ENCODE assay signal across 1 cellular context in the genomic region with DNA sequence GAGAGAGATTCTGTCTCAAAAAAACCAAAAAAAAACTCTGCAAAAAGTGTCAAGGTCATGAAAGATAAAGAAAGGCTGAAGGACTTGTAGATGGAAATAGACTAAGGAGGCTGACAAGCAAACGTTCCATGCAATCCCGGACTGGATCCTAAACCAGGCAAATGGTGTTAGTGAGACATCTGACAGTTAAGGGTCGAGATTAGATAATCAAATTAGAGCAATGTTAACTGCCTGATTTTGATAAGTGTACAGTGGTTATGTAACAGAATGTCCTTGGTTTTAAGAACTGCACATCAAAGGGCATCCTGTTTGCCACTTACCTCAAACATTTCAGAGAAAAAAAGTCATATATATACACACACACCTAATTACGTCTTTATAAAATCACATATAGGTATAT.
TF ChIP-seq lines count a peak whose summit lies in the region.

No MANE protein-coding gene starts in this region.

TF ChIP-seq in K562, 482 proteins besides CTCF, POLR2A, EP300 and RAD21:
- TF ChIP-seq REST (CRISPR knock-in tag; IDR thresholded peaks at IDR 0.05; ENCODE audit: low read depth), result no peak
- no peak for TF ChIP-seq ZBTB40 (IDR thresholded peaks at IDR 0.05)
- TF ChIP-seq ZBTB40 (CRISPR knock-in tag; IDR thresholded peaks at IDR 0.05), result no peak
- no peak for TF ChIP-seq HNRNPLL (IDR thresholded peaks at IDR 0.05; ENCODE audit: low read depth, low read length, poor library complexity, severe bottlenecking)
- no peak for TF ChIP-seq NCOA2 (IDR thresholded peaks at IDR 0.05; ENCODE audit: partially characterized antibody in 2 of 2)
- no peak for TF ChIP-seq ZNF311 (CRISPR knock-in tag; IDR thresholded peaks at IDR 0.05)
- 0 out of 2 replicates have a peak, but pooled peaks have one; percentile 20 for TF ChIP-seq ESRRA (IDR thresholded peaks at IDR 0.05; ENCODE audit: borderline replicate concordance, low read depth)
- TF ChIP-seq ZBTB1 (CRISPR knock-in tag; IDR thresholded peaks at IDR 0.05; ENCODE audit: borderline replicate concordance, low read depth), result no peak
